ENCODE assay signal across 14 cellular contexts in the genomic region with DNA sequence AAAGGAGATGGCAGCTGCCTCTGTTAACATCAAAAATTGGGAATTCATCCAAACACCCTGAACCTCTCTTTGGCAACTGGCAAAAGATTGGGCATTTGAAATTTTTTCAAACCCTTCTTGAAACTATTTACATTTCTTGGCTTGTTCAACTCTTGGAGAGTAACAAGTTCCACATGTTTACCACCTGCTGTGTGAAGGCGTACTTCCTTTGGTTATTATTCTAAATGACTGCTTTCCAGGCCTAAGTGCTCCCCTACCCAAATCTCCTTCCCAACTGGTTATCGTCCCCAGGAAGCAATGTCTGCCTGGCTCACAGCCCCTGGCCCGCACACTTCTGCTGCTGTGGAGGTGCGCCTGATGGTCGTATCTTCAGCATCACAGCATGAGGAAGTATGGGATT.
"Had no signal": no experiment of that assay in that cellular context is flagged by ENCODE, and none has a peak within 500 bp of the region (broad histone marks: within the 10 kb centered on the region; RNA-seq: fewer than 3 reads in every experiment).

No MANE protein-coding gene starts in this region.

- DNase-seq: activated CD4-positive, alpha-beta T cell treated with anti-CD3 and anti-CD28 coated beads, Interleukin-2, amount 50 U/mL, for 4 hours; activated CD4-positive, CD25-positive, alpha-beta regulatory T cell treated with anti-CD3 and anti-CD28 coated beads, Interleukin-2, amount 50 U/mL, for 72 hours; activated naive CD4-positive, alpha-beta T cell; activated naive CD8-positive, alpha-beta T cell treated with anti-CD3 and anti-CD28 coated beads, Interleukin-2, amount 10 ng/mL, durations not matched to agents 7 days and 5 days; activated T-cell treated with anti-CD3 and anti-CD28 coated beads for 4 hours; endodermal cell; glutamatergic neuron; hypothalamus; mesendoderm; natural killer cell; stimulated activated CD4-positive, alpha-beta T cell treated with anti-CD3 and anti-CD28 coated beads, Interleukin-12 subunit alpha, Interleukin-12 subunit beta, amount 100 ng/mL, for 4 hours; stimulated activated CD4-positive, alpha-beta T cell treated with anti-CD3 and anti-CD28 coated beads, Interleukin-2, amount 100 ng/mL, for 24 hours; stomach had no signal

- H3K36me3 ChIP-seq: stomach, thoracic aorta had no signal

- ATAC-seq: natural killer cell had no signal

- H3K27ac ChIP-seq: stomach, thoracic aorta had no signal

- H3K4me3 ChIP-seq: stomach, thoracic aorta had no signal

- H3K27me3 ChIP-seq: stomach had no signal

- H3K9me3 ChIP-seq: stomach, thoracic aorta had no signal
